Comparison of ENCODE assay signal across 8 cellular contexts in the genomic region with DNA sequence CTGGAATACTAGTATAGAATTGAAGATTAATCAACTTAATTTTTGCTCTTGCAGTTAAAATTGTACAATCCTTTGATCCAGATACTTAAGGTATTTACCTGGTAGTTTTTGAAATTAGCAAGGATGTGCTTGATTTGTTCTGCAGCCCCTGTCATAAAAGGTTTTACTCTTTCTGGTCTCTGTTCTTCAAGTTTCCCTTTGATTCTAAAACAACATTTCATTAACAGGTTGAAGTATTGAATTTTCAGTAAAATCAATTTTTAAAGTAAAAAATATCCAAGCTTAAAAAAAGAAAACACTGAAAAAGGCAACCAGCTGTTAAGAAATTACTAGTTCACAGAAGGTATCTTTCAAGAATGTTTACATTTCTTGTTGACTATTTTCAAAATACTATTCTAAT. TPM values are rescaled to one million over a fixed set of nuclear protein-coding genes. Genes with fewer than 3 reads are reported as not detected.
DNase-seq lines count a peak whose midpoint lies in the region; ATAC-seq and TF ChIP-seq lines count a peak whose summit lies in the region.

No MANE protein-coding gene starts in this region.

- peaks cover 49% of the 10 kb centered on the region for H4K20me1 ChIP-seq in DOHH2 (ENCODE audit: control insufficient read depth, insufficient read depth, low read depth, low read length)

- H3K4me2 ChIP-seq in DOHH2 (ENCODE audit: low read length): peak overlapping the region; percentile 59
- H3K4me2 ChIP-seq in parathyroid adenoma (ENCODE audit: low read length): peak overlapping the region; percentile 77

- no peak overlapping the region for H3K9ac ChIP-seq in parathyroid adenoma

- H3K79me2 ChIP-seq in DOHH2 (ENCODE audit: control insufficient read depth, low read length) (peaks cover 75% of the 10 kb centered on the region), parathyroid adenoma (peaks cover 8% of the 10 kb centered on the region)

- ATAC-seq in HG02885 (IDR thresholded peaks at IDR 0.05; ENCODE audit: poor library complexity, unreplicated experiment): no peak

- DNase-seq in Peyer's patch (no peak), epithelial cell of proximal tubule (ENCODE audit: low read depth) (no peak), AG08395 (ENCODE audit: low spot score) (no peak), erythroblast (lab: John Stamatoyannopoulos, UW) (no peak), NCI-H526 treated with DMSO at 0.1 percent for 48 hours (lab: John Stamatoyannopoulos, UW) (no peak)

- H3K4me1 ChIP-seq in DOHH2 (ENCODE audit: control insufficient read depth, low read length) (peaks cover 53% of the 10 kb centered on the region), Peyer's patch (peaks cover 3 to 58% (median 10%) of the 10 kb centered on the region in 4 donors), parathyroid adenoma (peaks cover 10% of the 10 kb centered on the region)

- H3K4me3 ChIP-seq in DOHH2 (ENCODE audit: low read length) (peak overlapping the region; percentile 80), Peyer's patch (peak overlapping the region; percentile 78 to 95 (median 86)), epithelial cell of proximal tubule (ENCODE audit: low read depth, low read length) (peak overlapping the region; percentile 99), parathyroid adenoma (ENCODE audit: low read depth, low read length) (peak overlapping the region; percentile 96)

- H2AFZ ChIP-seq in parathyroid adenoma: no peak overlapping the region

- H3F3A ChIP-seq in DOHH2 (ENCODE audit: control insufficient read depth, insufficient read depth): peaks cover 56% of the 10 kb centered on the region

- H3K27ac ChIP-seq in DOHH2 (ENCODE audit: low read depth, low read length) (no peak overlapping the region), Peyer's patch (peak overlapping the region in 2 of 4 donors; percentile 100), parathyroid adenoma (peak overlapping the region; percentile 100)

- H3K9me3 ChIP-seq in DOHH2 (ENCODE audit: control insufficient read depth, insufficient read depth, low read length) (no peaks in the 10 kb centered on the region), Peyer's patch (no peaks in the 10 kb centered on the region), parathyroid adenoma (ENCODE audit: control insufficient read depth, low read length) (no peaks in the 10 kb centered on the region)

- no peak for TF ChIP-seq POLR2A in Peyer's patch (IDR thresholded peaks at IDR 0.05)
- TF ChIP-seq POLR2A in erythroblast (IDR thresholded peaks at IDR 0.05; ENCODE audit: low read length): no peak

- H3K9me2 ChIP-seq in DOHH2 (replicated peaks; ENCODE audit: control insufficient read depth, low read length): no peaks in the 10 kb centered on the region

- H3K36me3 ChIP-seq in DOHH2 (ENCODE audit: control insufficient read depth, low read length) (peaks cover 65% of the 10 kb centered on the region), Peyer's patch (peaks cover 0 to 52% (median 0%) of the 10 kb centered on the region in 3 donors), parathyroid adenoma (ENCODE audit: control insufficient read depth, insufficient read depth, low read length) (no peaks in the 10 kb centered on the region)

- H3K27me3 ChIP-seq in DOHH2 (ENCODE audit: control insufficient read depth, low read length) (no peaks in the 10 kb centered on the region), Peyer's patch (no peaks in the 10 kb centered on the region), parathyroid adenoma (ENCODE audit: control insufficient read depth, insufficient read depth, low read length) (no peaks in the 10 kb centered on the region)

- no peak for TF ChIP-seq CTCF in DOHH2 (IDR thresholded peaks at IDR 0.05; ENCODE audit: low read depth, low read length, poor library complexity, severe bottlenecking)
- TF ChIP-seq CTCF in Peyer's patch (IDR thresholded peaks at IDR 0.05): no peak
- TF ChIP-seq CTCF in epithelial cell of proximal tubule (conservative IDR thresholded peaks at IDR 0.05; ENCODE audit: low read depth, low read length): no peak
- TF ChIP-seq CTCF in parathyroid adenoma (IDR thresholded peaks at IDR 0.05): no peak

RNA-seq across cellular contexts. Expression of gene TPT1, which starts 1.6 kb away (rescaled TPM):
- total RNA-seq in Peyer's patch: 1,000 to 10,000 TPM; 1,719 to 2,278 (median 1,854) TPM
- 1,117 and 1,641 TPM in 2 replicates for total RNA-seq in epithelial cell of proximal tubule
